28 cellular contexts compared by ENCODE assay signal in the genomic region with DNA sequence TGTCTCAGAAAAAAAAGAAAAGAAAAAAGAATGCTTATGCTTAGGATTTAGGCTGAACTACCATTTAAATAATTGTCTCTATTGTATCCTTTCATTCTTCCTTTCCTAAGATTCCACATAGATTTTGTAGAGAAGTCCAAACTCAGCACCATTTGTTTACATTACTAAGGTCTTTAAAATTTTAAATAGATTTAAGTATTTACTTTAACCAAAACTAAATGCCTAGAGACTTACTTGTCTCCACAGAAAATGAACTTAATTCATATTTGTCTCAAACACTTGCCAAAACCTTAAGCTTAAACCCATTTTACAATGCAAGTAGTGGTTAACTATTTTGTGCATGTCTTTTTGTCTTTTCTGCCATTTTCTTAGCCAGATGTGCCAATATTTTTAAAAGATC.
"Had no signal": no experiment of that assay in that cellular context is flagged by ENCODE, and none has a peak within 500 bp of the region (broad histone marks: within the 10 kb centered on the region; RNA-seq: fewer than 3 reads in every experiment).

No MANE protein-coding gene starts in this region.

- H3K27ac ChIP-seq: dorsolateral prefrontal cortex, epithelial cell of prostate, lower lobe of right lung, psoas muscle, sigmoid colon, stomach, thyroid gland had no signal

- FAIRE-seq: colon had no signal

- H3K9me3 ChIP-seq: lower lobe of right lung, psoas muscle, sigmoid colon, stomach, thyroid gland had no signal

- H3K4me1 ChIP-seq: lower lobe of right lung, psoas muscle, sigmoid colon, stomach, thyroid gland had no signal

- ATAC-seq: esophagus mucosa; left ventricle myocardium superior; lower lobe of right lung; naive thymus-derived CD8-positive, alpha-beta T cell; psoas muscle; right cardiac atrium; stimulated activated effector memory CD8-positive, alpha-beta T cell treated with anti-CD3 and anti-CD28 coated beads, Interleukin-12 subunit alpha, Interleukin-12 subunit beta, amount 100 ng/mL, for 72 hours had no signal

- H3K4me3 ChIP-seq: dorsolateral prefrontal cortex, lower lobe of right lung, psoas muscle, sigmoid colon, stomach, thyroid gland had no signal

- H3K36me3 ChIP-seq: lower lobe of right lung, sigmoid colon, stomach, thyroid gland had no signal

- H3K27me3 ChIP-seq: dorsolateral prefrontal cortex, sigmoid colon, stomach, thyroid gland had no signal

- DNase-seq: dorsolateral prefrontal cortex; effector CD4-positive, alpha-beta T cell; endodermal cell; foreskin melanocyte; glutamatergic neuron; hypothalamus; immature natural killer cell; islet precursor cell; kidney glomerular epithelial cell; left ventricle myocardium superior; lower lobe of right lung; naive thymus-derived CD8-positive, alpha-beta T cell; nephron progenitor cell; nucleus accumbens; posterior cingulate gyrus; psoas muscle; right cardiac atrium; sigmoid colon; stimulated activated CD4-positive, alpha-beta T cell treated with anti-CD3 and anti-CD28 coated beads, Interleukin-2, amount 100 ng/mL, for 24 hours; stimulated activated CD4-positive, alpha-beta T cell treated with anti-CD3 and anti-CD28 coated beads, Interleukin-4, amount 100 ng/mL, for 24 hours; stimulated activated naive CD4-positive, alpha-beta T cell treated with Interleukin-2 at 50 U/mL for 16 hours; stomach; thyroid gland; trophoblast cell had no signal
